ENCODE assay signal across 6 cellular contexts in genomic region chr19:14058182-14059092, GRCh38.
A peak's percentile ranks its signal among the peaks of the same experiment; 100 is the strongest.
DNase-seq lines count a peak whose midpoint lies in the region; ATAC-seq and TF ChIP-seq lines count a peak whose summit lies in the region.

No MANE protein-coding gene starts in this region.

- H3K36me3 ChIP-seq in WERI-Rb-1: no peaks in the 10 kb centered on the region

- H3K27ac ChIP-seq in WERI-Rb-1: no peak overlapping the region

- ATAC-seq in memory B cell (ENCODE audit: low read depth) (no peak), HG02623 (IDR thresholded peaks at IDR 0.05; ENCODE audit: unreplicated experiment) (no peak)

- H3K27ac Mint-ChIP-seq in memory B cell: no peak overlapping the region

- CTCF ChIA-PET in GM10248 (lab: Yijun Ruan, JAX): interaction anchor here (0.8 to 12.8 kb wide), 28 partner anchors 12 to 469 kb away, joined by 3 to 169 read pairs (median 6); partner anchors contain the start of genes ASF1B, DCAF15, IL27RA and MISP3

- peak overlapping the region; percentile 30 for H3K4me3 Mint-ChIP-seq in memory B cell

- H3K4me3 ChIP-seq in WERI-Rb-1 (ENCODE audit: low read depth, low read length): peak overlapping the region; percentile 48

- POLR2A ChIA-PET in GM10248 (lab: Yijun Ruan, JAX): interaction anchor here (0.6 kb wide), 1 partner anchor 62 kb away, joined by 4 read pairs; no protein-coding TSS in a partner anchor

- H3K9me3 Mint-ChIP-seq in memory B cell: no peaks in the 10 kb centered on the region

- peaks cover 22% of the 10 kb centered on the region for H3K4me1 Mint-ChIP-seq in memory B cell

- H3K9me3 ChIP-seq in WERI-Rb-1 (ENCODE audit: severe bottlenecking): no peaks in the 10 kb centered on the region

- DNase-seq in GM10248 (ENCODE audit: extremely low spot score): peak; percentile 9
- DNase-seq in WERI-Rb-1: no peak
- DNase-seq in memory B cell (ENCODE audit: low spot score in 2 of 2): no peak
- DNase-seq in NCI-H1436 treated with DMSO at 0.1 percent for 48 hours (lab: John Stamatoyannopoulos, UW): no peak
- DNase-seq in posterior cingulate gyrus: no peak

- H3K36me3 Mint-ChIP-seq in memory B cell: peaks cover 9% of the 10 kb centered on the region

- H3K27me3 Mint-ChIP-seq in memory B cell: peaks cover 28% of the 10 kb centered on the region

- H3K27me3 ChIP-seq in WERI-Rb-1 (ENCODE audit: insufficient read depth, low read depth, severe bottlenecking): no peaks in the 10 kb centered on the region

- TF ChIP-seq CTCF in GM10248 (IDR thresholded peaks at IDR 0.05; ENCODE audit: control extremely low read depth, extremely low read depth, low read depth, missing control alignments) (no peak), WERI-Rb-1 (IDR thresholded peaks at IDR 0.05; ENCODE audit: low read depth, low read length) (no peak)

- intact Hi-C loops in posterior cingulate gyrus (cut with DNase I): no loop called here
